Comparison of ENCODE assay signal across 27 cellular contexts in the genomic region with DNA sequence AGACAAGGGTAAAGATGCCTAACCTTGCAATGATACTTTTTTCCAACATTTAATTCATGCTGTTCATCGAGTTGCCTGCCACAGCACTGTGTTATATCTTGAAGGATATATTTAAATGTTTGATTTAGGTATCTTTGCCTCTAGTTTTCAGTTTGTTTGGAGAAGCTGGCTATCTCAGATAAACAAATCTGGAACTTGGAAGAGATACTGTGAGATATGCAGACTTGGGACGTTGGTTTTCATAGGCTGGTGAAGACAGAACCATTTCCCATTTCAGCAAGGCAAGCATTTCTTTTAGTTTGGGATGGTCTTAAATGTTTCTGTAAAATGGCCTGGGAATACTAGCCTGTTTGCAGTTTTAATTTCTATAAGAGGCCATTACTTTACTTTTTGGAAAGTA. TPM values are rescaled to one million over a fixed set of nuclear protein-coding genes. Genes with fewer than 3 reads are reported as not detected.
DNase-seq lines count a peak whose midpoint lies in the region; TF ChIP-seq lines count a peak whose summit lies in the region.
"Had no signal": no experiment of that assay in that cellular context is flagged by ENCODE, and none has a peak within 500 bp of the region (broad histone marks: within the 10 kb centered on the region; RNA-seq: fewer than 3 reads in every experiment).

No MANE protein-coding gene starts in this region.

- H3K4me3 ChIP-seq in OCI-LY1 (ENCODE audit: low read depth, low read length, poor library complexity, severe bottlenecking), result peak overlapping the region; percentile 29
- H3K4me3 ChIP-seq in stomach smooth muscle (ENCODE audit: low read length in 2 of 2), result peak overlapping the region in 1 of 2 donors; percentile 47
- H3K4me3 ChIP-seq: ascending aorta, GM23248, lung, skin epidermis, thyroid gland had no signal

- H3K9me3 Mint-ChIP-seq in T-helper 2 cell treated with Interferon-gamma antibody and Interleukin-4, amounts not matched to agents 5 μg/mL and 100 μg/mL, for 36 hours, result no peaks in the 10 kb centered on the region
- no peaks in the 10 kb centered on the region for H3K9me3 Mint-ChIP-seq in osteocyte (ENCODE audit: unreplicated experiment)
- H3K9me3 Mint-ChIP-seq: activated naive CD4-positive, alpha-beta T cell treated with anti-CD3 and anti-CD28 coated beads, Interleukin-2, amount 50 U/mL, for 24 hours; central memory CD8-positive, alpha-beta T cell; HFFc6; stimulated activated effector memory CD8-positive, alpha-beta T cell treated with anti-CD3 and anti-CD28 coated beads, Interleukin-12 subunit alpha, Interleukin-12 subunit beta, amount 100 ng/mL, for 72 hours had no signal

- H2AFZ ChIP-seq in OCI-LY1 (ENCODE audit: low read length), result no peak overlapping the region
- H2AFZ ChIP-seq: GM23248 had no signal

- H3K36me3 ChIP-seq in OCI-LY1 (ENCODE audit: insufficient read depth, low read length) (0 out of 2 replicates have a peak, but pooled peaks cover 4% of the 10 kb centered on the region), stomach smooth muscle (ENCODE audit: control insufficient read depth in 2 of 2, insufficient read depth in 2 of 2, low read length in 2 of 2) (no peaks in the 10 kb centered on the region)
- H3K36me3 ChIP-seq: ascending aorta, thyroid gland had no signal

- H3K4me1 ChIP-seq in OCI-LY1 (ENCODE audit: insufficient read depth, low read length, severe bottlenecking) (peaks cover 87% of the 10 kb centered on the region), stomach smooth muscle (ENCODE audit: control insufficient read depth, insufficient read depth, low read length) (peaks cover 51% of the 10 kb centered on the region)

- no peaks in the 10 kb centered on the region for H3K9me2 ChIP-seq in OCI-LY1 (ENCODE audit: low read depth, low read length)

- DNase-seq in T-helper 2 cell treated with Interferon-gamma antibody and Interleukin-4, amounts not matched to agents 5 μg/mL and 100 μg/mL, for 36 hours (ENCODE audit: low spot score), result no peak
- DNase-seq in T-helper 2 cell, result no peak
- DNase-seq in fibroblast of peridontal ligament (ENCODE audit: extremely low read depth), result peak; percentile 29
- no peak for DNase-seq in caudate nucleus (lab: John Stamatoyannopoulos, UW)
- DNase-seq in osteocyte (ENCODE audit: extremely low spot score, unreplicated experiment), result no peak
- DNase-seq in NCI-H524 treated with DMSO at 0.1 percent for 48 hours (lab: John Stamatoyannopoulos, UW), result no peak
- DNase-seq: 8988T; activated CD4-positive, alpha-beta T cell treated with anti-CD3 and anti-CD28 coated beads for 36 hours; AML-193; Caco-2; DMS79 treated with DMSO at 0.1 percent for 48 hours; foreskin keratinocyte; GM23248; HFFc6; islet precursor cell; NCI-H1694; stimulated activated CD4-positive, alpha-beta T cell treated with anti-CD3 and anti-CD28 coated beads, Interleukin-2, amount 100 ng/mL, for 24 hours; SW 1271; thyroid gland had no signal

- no peaks in the 10 kb centered on the region for H3K9me3 ChIP-seq in OCI-LY1 (ENCODE audit: low read length)
- H3K9me3 ChIP-seq in stomach smooth muscle (ENCODE audit: control insufficient read depth in 2 of 2, low read length in 2 of 2), result no peaks in the 10 kb centered on the region
- H3K9me3 ChIP-seq: ascending aorta, Caco-2, thyroid gland had no signal

- H3K27ac ChIP-seq in OCI-LY1 (ENCODE audit: low read depth, low read length, poor library complexity, severe bottlenecking) (peak overlapping the region; percentile 96), stomach smooth muscle (ENCODE audit: low read length) (peak overlapping the region; percentile 94), caudate nucleus (ENCODE audit: low read depth, low read length) (no peak overlapping the region)
- H3K27ac ChIP-seq: foreskin keratinocyte, GM23248, thyroid gland had no signal

- H3K79me2 ChIP-seq in OCI-LY1 (ENCODE audit: insufficient read depth, low read length), result peaks cover 69% of the 10 kb centered on the region

- peaks cover 18% of the 10 kb centered on the region for H3K36me3 Mint-ChIP-seq in T-helper 2 cell treated with Interferon-gamma antibody and Interleukin-4, amounts not matched to agents 5 μg/mL and 100 μg/mL, for 36 hours (ENCODE audit: low read depth)
- no peaks in the 10 kb centered on the region for H3K36me3 Mint-ChIP-seq in osteocyte (ENCODE audit: unreplicated experiment)
- H3K36me3 Mint-ChIP-seq: activated naive CD4-positive, alpha-beta T cell treated with anti-CD3 and anti-CD28 coated beads, Interleukin-2, amount 50 U/mL, for 24 hours had no signal

- H3K4me3 Mint-ChIP-seq in T-helper 2 cell treated with Interferon-gamma antibody and Interleukin-4, amounts not matched to agents 5 μg/mL and 100 μg/mL, for 36 hours, result peak overlapping the region; percentile 87
- H3K4me3 Mint-ChIP-seq in osteocyte (ENCODE audit: unreplicated experiment), result no peak overlapping the region
- H3K4me3 Mint-ChIP-seq: HFFc6 had no signal

- H4K20me1 ChIP-seq in OCI-LY1 (ENCODE audit: insufficient read depth, low read length), result no peaks in the 10 kb centered on the region

- H3K27me3 Mint-ChIP-seq in T-helper 2 cell treated with Interferon-gamma antibody and Interleukin-4, amounts not matched to agents 5 μg/mL and 100 μg/mL, for 36 hours (ENCODE audit: low read depth), result no peaks in the 10 kb centered on the region
- H3K27me3 Mint-ChIP-seq in osteocyte (ENCODE audit: unreplicated experiment), result no peaks in the 10 kb centered on the region
- H3K27me3 Mint-ChIP-seq: activated CD4-positive, alpha-beta T cell treated with anti-CD3 and anti-CD28 coated beads for 36 hours; activated naive CD4-positive, alpha-beta T cell treated with anti-CD3 and anti-CD28 coated beads, Interleukin-2, amount 50 U/mL, for 24 hours; central memory CD8-positive, alpha-beta T cell had no signal

- H3K27ac Mint-ChIP-seq in T-helper 2 cell treated with Interferon-gamma antibody and Interleukin-4, amounts not matched to agents 5 μg/mL and 100 μg/mL, for 36 hours, result no peak overlapping the region
- H3K27ac Mint-ChIP-seq in osteocyte (ENCODE audit: unreplicated experiment), result no peak overlapping the region
- H3K27ac Mint-ChIP-seq: HFFc6 had no signal

- H3F3A ChIP-seq in OCI-LY1 (ENCODE audit: insufficient read depth, low read length), result peaks cover 2% of the 10 kb centered on the region; the same call in 1 of the 2 replicates

- no peaks in the 10 kb centered on the region for H3K27me3 ChIP-seq in OCI-LY1 (ENCODE audit: insufficient read depth, low read length)
- H3K27me3 ChIP-seq in stomach smooth muscle (ENCODE audit: control insufficient read depth in 1 of 2, insufficient read depth in 2 of 2, low read length in 2 of 2), result no peaks in the 10 kb centered on the region
- H3K27me3 ChIP-seq: ascending aorta, foreskin keratinocyte, thyroid gland had no signal

- H3K9ac ChIP-seq in OCI-LY1 (ENCODE audit: low read length), result peak overlapping the region; percentile 34
- H3K9ac ChIP-seq in stomach smooth muscle (ENCODE audit: low read length in 2 of 2), result no peak overlapping the region
- H3K9ac ChIP-seq: GM23248 had no signal

- peak overlapping the region; percentile 95 for H3K4me2 ChIP-seq in OCI-LY1 (ENCODE audit: low read length)

- peaks cover 62% of the 10 kb centered on the region for H3K4me1 Mint-ChIP-seq in T-helper 2 cell treated with Interferon-gamma antibody and Interleukin-4, amounts not matched to agents 5 μg/mL and 100 μg/mL, for 36 hours (ENCODE audit: low read depth)
- H3K4me1 Mint-ChIP-seq in osteocyte (ENCODE audit: unreplicated experiment), result peaks cover 43% of the 10 kb centered on the region

- TF ChIP-seq CTCF in OCI-LY1 (IDR thresholded peaks at IDR 0.05; ENCODE audit: low read length) (no peak), osteocyte (IDR thresholded peaks at IDR 0.05) (no peak)

RNA-seq across cellular contexts. Expression of a gene that starts 3.3 kb away (rescaled TPM):
- 20.0 and 22.0 TPM in 2 replicates for total RNA-seq in osteocyte
